Comparison of ENCODE assay signal across 12 cellular contexts in the genomic region with DNA sequence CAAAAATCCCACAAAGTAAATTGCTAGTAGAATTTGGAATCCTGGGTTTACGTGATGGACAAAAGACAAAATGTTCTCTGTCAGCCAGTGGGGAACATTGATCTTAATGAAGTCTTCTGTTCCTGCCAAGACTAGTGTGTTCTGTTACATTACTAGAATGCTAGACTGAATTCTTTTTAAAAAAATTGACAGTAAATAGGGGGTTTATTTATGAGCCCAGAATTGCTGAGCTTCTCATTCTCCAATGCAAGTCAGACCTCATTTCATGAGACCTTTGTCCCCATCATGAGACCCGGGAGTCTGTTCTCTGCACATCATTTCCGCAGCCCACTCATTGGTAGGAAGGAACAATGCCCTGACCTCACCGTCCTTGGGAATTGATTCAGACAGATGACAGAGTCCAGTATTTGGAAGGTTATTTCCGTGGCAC.
DNase-seq lines count a peak whose midpoint lies in the region; ATAC-seq and TF ChIP-seq lines count a peak whose summit lies in the region.
"Had no signal": no experiment of that assay in that cellular context is flagged by ENCODE, and none has a peak within 500 bp of the region (broad histone marks: within the 10 kb centered on the region; RNA-seq: fewer than 3 reads in every experiment).

No MANE protein-coding gene starts in this region.

- H3K27me3 Mint-ChIP-seq in activated CD4-positive, alpha-beta T cell treated with anti-CD3 and anti-CD28 coated beads for 36 hours: no peaks in the 10 kb centered on the region

- H3K4me1 ChIP-seq in left ventricle myocardium inferior (peaks cover 52% of the 10 kb centered on the region), gastrocnemius medialis (no peaks in the 10 kb centered on the region)
- H3K4me1 ChIP-seq: pancreas had no signal

- H3K9me3 ChIP-seq in left ventricle myocardium inferior (replicated peaks): no peaks in the 10 kb centered on the region
- no peaks in the 10 kb centered on the region for H3K9me3 ChIP-seq in gastrocnemius medialis
- H3K9me3 ChIP-seq: pancreas had no signal

- POLR2A ChIA-PET in activated CD4-positive, alpha-beta T cell treated with anti-CD3 and anti-CD28 coated beads for 36 hours (lab: Charles Lee): no interaction called here

- TF ChIP-seq POLR2A in gastrocnemius medialis (IDR thresholded peaks at IDR 0.05): no peak

- no peak overlapping the region for H3K27ac Mint-ChIP-seq in activated CD4-positive, alpha-beta T cell treated with anti-CD3 and anti-CD28 coated beads for 36 hours

- in situ Hi-C loops in brain microvascular endothelial cell (cut with HindIII; ENCODE audit: low pct_ligation_motif_present, low sequenced_read_pairs): no loop called here
- in situ Hi-C loops in gastrocnemius medialis (cut with MboI; ENCODE audit: low sequenced_read_pairs in 4 of 4): loop anchor here in 1 of 4 donors (10.0 kb wide), 1 partner anchor 47 kb away; no protein-coding TSS in a partner anchor
- in situ Hi-C loops in KBM-7 (cut with MboI; ENCODE audit: low pct_unique_long_range_greater_than_20kb, low sequenced_read_pairs): no loop called here

- CTCF ChIA-PET in activated CD4-positive, alpha-beta T cell treated with anti-CD3 and anti-CD28 coated beads for 36 hours (lab: Charles Lee): interaction anchor here (2.1 to 2.3 kb wide), 2 partner anchors 8 to 241 kb away, joined by 10 to 11 read pairs; no protein-coding TSS in a partner anchor

- peak; percentile 37 for DNase-seq in GM03348 (ENCODE audit: low spot score)
- peak; percentile 62 for DNase-seq in brain microvascular endothelial cell
- DNase-seq in left ventricle myocardium inferior: no peak
- DNase-seq in gastrocnemius medialis: no peak
- no peak for DNase-seq in activated CD4-positive, alpha-beta T cell treated with anti-CD3 and anti-CD28 coated beads for 36 hours
- DNase-seq in KBM-7: no peak
- DNase-seq in NCI-H2171 (lab: John Stamatoyannopoulos, UW): no peak
- DNase-seq: activated gamma-delta T cell, NCI-H1930, NCI-H526 treated with DMSO at 0.1 percent for 48 hours, pancreas had no signal

- peak overlapping the region; percentile 88 for H3K27ac ChIP-seq in brain microvascular endothelial cell
- peak overlapping the region; percentile 82 for H3K27ac ChIP-seq in left ventricle myocardium inferior (replicated peaks)
- peak overlapping the region; percentile 41 to 71 (median 52) for H3K27ac ChIP-seq in gastrocnemius medialis
- H3K27ac ChIP-seq: pancreas had no signal

- ATAC-seq in gastrocnemius medialis: peak; percentile 57 to 60
- ATAC-seq in activated CD4-positive, alpha-beta T cell treated with anti-CD3 and anti-CD28 coated beads for 36 hours: no peak
- ATAC-seq in HG02759 (IDR thresholded peaks at IDR 0.05; ENCODE audit: unreplicated experiment): no peak

- no peak overlapping the region for H3K4me3 Mint-ChIP-seq in activated CD4-positive, alpha-beta T cell treated with anti-CD3 and anti-CD28 coated beads for 36 hours

- H3K36me3 ChIP-seq in brain microvascular endothelial cell (replicated peaks) (peaks cover 55% of the 10 kb centered on the region), left ventricle myocardium inferior (peaks cover 61% of the 10 kb centered on the region), gastrocnemius medialis (peaks cover 0 to 34% of the 10 kb centered on the region in 2 donors)

- intact Hi-C loops in left ventricle myocardium inferior (cut with micrococcal nuclease): no loop called here
- intact Hi-C loops in gastrocnemius medialis (cut with DNase I; ENCODE audit: low total_unique reads): no loop called here
- intact Hi-C loops in activated CD4-positive, alpha-beta T cell treated with anti-CD3 and anti-CD28 coated beads for 36 hours (cut with DNase I, micrococcal nuclease): no loop called here

- H3K9me3 Mint-ChIP-seq in activated CD4-positive, alpha-beta T cell treated with anti-CD3 and anti-CD28 coated beads for 36 hours (ENCODE audit: low read depth): peaks cover 1% of the 10 kb centered on the region

- peaks cover 2% of the 10 kb centered on the region for H3K4me1 Mint-ChIP-seq in activated CD4-positive, alpha-beta T cell treated with anti-CD3 and anti-CD28 coated beads for 36 hours

- no peak overlapping the region for H3K4me3 ChIP-seq in brain microvascular endothelial cell (ENCODE audit: low read depth, low read length)
- no peak overlapping the region for H3K4me3 ChIP-seq in left ventricle myocardium inferior
- H3K4me3 ChIP-seq in gastrocnemius medialis: no peak overlapping the region
- H3K4me3 ChIP-seq: pancreas had no signal

- H3K27me3 ChIP-seq in brain microvascular endothelial cell (replicated peaks): no peaks in the 10 kb centered on the region
- H3K27me3 ChIP-seq in left ventricle myocardium inferior (ENCODE audit: low read depth): no peaks in the 10 kb centered on the region
- no peaks in the 10 kb centered on the region for H3K27me3 ChIP-seq in gastrocnemius medialis
- H3K27me3 ChIP-seq: pancreas had no signal

- TF ChIP-seq CTCF in brain microvascular endothelial cell (IDR thresholded peaks at IDR 0.05; ENCODE audit: low read depth, low read length, missing control alignments): no peak
- no peak for TF ChIP-seq CTCF in left ventricle myocardium inferior (IDR thresholded peaks at IDR 0.05; ENCODE audit: borderline replicate concordance)
- TF ChIP-seq CTCF in gastrocnemius medialis (IDR thresholded peaks at IDR 0.05 in 4 of 5, conservative IDR thresholded peaks at IDR 0.05 in 1 of 5): no peak

- H3K36me3 Mint-ChIP-seq in activated CD4-positive, alpha-beta T cell treated with anti-CD3 and anti-CD28 coated beads for 36 hours (ENCODE audit: low read depth): peaks cover under 1% of the 10 kb centered on the region

Comparison
In these comparisons a context has a peak if more than half of its experiments do, and no peak if none do; other contexts are left out.
1. DNase-seq: peak in GM03348 (single experiment) and brain microvascular endothelial cell (single experiment); none in left ventricle myocardium inferior (single experiment), gastrocnemius medialis (0 of 2), activated CD4-positive, alpha-beta T cell treated with anti-CD3 and anti-CD28 coated beads for 36 hours (single experiment), KBM-7 (single experiment) and NCI-H2171 (single experiment).
2. ATAC-seq: peak in gastrocnemius medialis (2 of 2); none in activated CD4-positive, alpha-beta T cell treated with anti-CD3 and anti-CD28 coated beads for 36 hours (single experiment) and HG02759 (single experiment).
3. Peak in every context shown above with its lines, with median percentiles within 50 percentile points of each other: H3K27ac ChIP-seq.